ENCODE assay signal across 10 cellular contexts in genomic region chr2:102620367-102620766, GRCh38. TPM values are rescaled to one million over a fixed set of nuclear protein-coding genes. Genes with fewer than 3 reads are reported as not detected.
DNase-seq lines count a peak whose midpoint lies in the region; ATAC-seq and TF ChIP-seq lines count a peak whose summit lies in the region.
"Had no signal": no experiment of that assay in that cellular context is flagged by ENCODE, and none has a peak within 500 bp of the region (broad histone marks: within the 10 kb centered on the region; RNA-seq: fewer than 3 reads in every experiment).

No MANE protein-coding gene starts in this region.

- H3K9me3 ChIP-seq in upper lobe of right lung, result no peaks in the 10 kb centered on the region
- H3K9me3 ChIP-seq: ovary had no signal

- peak in 2 of 3 experiments; percentile 50 to 76 for DNase-seq in NCI-H1417 (lab: John Stamatoyannopoulos, UW)
- DNase-seq in NCI-H1417 treated with DMSO at 0.1 percent for 48 hours (lab: John Stamatoyannopoulos, UW), result no peak
- DNase-seq in NCI-H2081 (lab: John Stamatoyannopoulos, UW), result peak; percentile 64 to 84
- no peak for DNase-seq in progenitor cell of endocrine pancreas (ENCODE audit: low spot score, unreplicated experiment)
- DNase-seq in upper lobe of right lung, result no peak
- no peak for DNase-seq in dermis blood vessel endothelial cell
- DNase-seq in putamen (ENCODE audit: low spot score), result no peak
- DNase-seq: ovary had no signal

- no peaks in the 10 kb centered on the region for H3K9me3 Mint-ChIP-seq in progenitor cell of endocrine pancreas (ENCODE audit: low read depth)

- H3K4me1 ChIP-seq in upper lobe of right lung, result peaks cover 16% of the 10 kb centered on the region

- H3K27me3 Mint-ChIP-seq in progenitor cell of endocrine pancreas, result peaks cover 62% of the 10 kb centered on the region

- peaks cover 12% of the 10 kb centered on the region for H3K4me1 Mint-ChIP-seq in progenitor cell of endocrine pancreas (ENCODE audit: low read depth)

- H3K27ac ChIP-seq in upper lobe of right lung, result no peak overlapping the region
- H3K27ac ChIP-seq: ovary had no signal

- H3K36me3 ChIP-seq in upper lobe of right lung, result no peaks in the 10 kb centered on the region
- H3K36me3 ChIP-seq: ovary had no signal

- peak overlapping the region; percentile 70 for H3K4me3 Mint-ChIP-seq in progenitor cell of endocrine pancreas (ENCODE audit: low read depth)

- intact Hi-C loops in upper lobe of right lung (cut with DNase I), result no loop called here

- no peak overlapping the region for H3K27ac Mint-ChIP-seq in progenitor cell of endocrine pancreas

- H3K27me3 ChIP-seq in upper lobe of right lung, result peaks cover 55% of the 10 kb centered on the region
- H3K27me3 ChIP-seq: ovary had no signal

- H3K4me3 ChIP-seq in upper lobe of right lung, result no peak overlapping the region

- no peaks in the 10 kb centered on the region for H3K36me3 Mint-ChIP-seq in progenitor cell of endocrine pancreas (ENCODE audit: insufficient read depth)

- ATAC-seq in esophagus mucosa (peak; percentile 35), upper lobe of right lung (no peak)

- TF ChIP-seq CTCF in progenitor cell of endocrine pancreas (IDR thresholded peaks at IDR 0.05; ENCODE audit: unreplicated experiment) (no peak), upper lobe of right lung (IDR thresholded peaks at IDR 0.05) (no peak)

RNA-seq across cellular contexts. Expression of gene SLC9A2, which starts 1.0 kb away (rescaled TPM):
- total RNA-seq in esophagus mucosa (0.20 TPM), progenitor cell of endocrine pancreas (1.6 TPM in 2 replicates), upper lobe of right lung (0.58 TPM), dermis blood vessel endothelial cell (not detected in 2 replicates)
- total RNA-seq: fibroblast of villous mesenchyme had no signal

Comparison
In these comparisons a context has a peak if more than half of its experiments do, and no peak if none do; other contexts are left out.
1. DNase-seq: peak in NCI-H1417 (2 of 3) and NCI-H2081 (2 of 2); none in NCI-H1417 treated with DMSO at 0.1 percent for 48 hours (single experiment), progenitor cell of endocrine pancreas (single experiment), upper lobe of right lung (single experiment), dermis blood vessel endothelial cell (single experiment) and putamen (single experiment).